16 cellular contexts compared by ENCODE assay signal in genomic region chr22:48700566-48701295, GRCh38.
DNase-seq lines count a peak whose midpoint lies in the region; ATAC-seq and TF ChIP-seq lines count a peak whose summit lies in the region.
"Had no signal": no experiment of that assay in that cellular context is flagged by ENCODE, and none has a peak within 500 bp of the region (broad histone marks: within the 10 kb centered on the region; RNA-seq: fewer than 3 reads in every experiment).

No MANE protein-coding gene starts in this region.

- H2BK15ac ChIP-seq in neuronal stem cell (ENCODE audit: low read length): no peak overlapping the region

- H3K23ac ChIP-seq in neuronal stem cell (ENCODE audit: low read depth, low read length, poor library complexity): no peak overlapping the region

- H3K27ac ChIP-seq in cingulate gyrus (ENCODE audit: low read depth, low read length) (peak overlapping the region; percentile 90), neuronal stem cell (replicated peaks; ENCODE audit: low read length) (no peak overlapping the region), spleen (no peak overlapping the region)
- H3K27ac ChIP-seq: adrenal gland, cardiac muscle cell had no signal

- no peaks in the 10 kb centered on the region for H3K4me1 Mint-ChIP-seq in HFFc6 (ENCODE audit: low read depth)
- H3K4me1 Mint-ChIP-seq: activated CD8-positive, alpha-beta memory T cell treated with anti-CD3 and anti-CD28 coated beads, Interleukin-2, amount 10 ng/mL, durations not matched to agents 7 days and 5 days had no signal

- TF ChIP-seq CTCF in HFFc6 (IDR thresholded peaks at IDR 0.05) (no peak), spleen (IDR thresholded peaks at IDR 0.05 in 8 of 11, conservative IDR thresholded peaks at IDR 0.05 in 3 of 11) (no peak)

- DNase-seq in DMS 273 treated with DMSO at 0.1 percent for 48 hours (lab: John Stamatoyannopoulos, UW): peak; percentile 1
- DNase-seq in NCI-H2171 (lab: John Stamatoyannopoulos, UW): peak; percentile 64
- DNase-seq in neuronal stem cell (ENCODE audit: low spot score): no peak
- no peak for DNase-seq in HFFc6
- DNase-seq in spleen: no peak
- DNase-seq: activated CD8-positive, alpha-beta memory T cell treated with anti-CD3 and anti-CD28 coated beads, Interleukin-2, amount 10 ng/mL, durations not matched to agents 7 days and 5 days; activated effector memory CD4-positive, alpha-beta T cell treated with Interleukin-2 at 50 U/mL for 16 hours; adrenal gland; IMR-90; kidney glomerular epithelial cell had no signal

- H2BK120ac ChIP-seq in neuronal stem cell (ENCODE audit: low read depth, low read length): peak overlapping the region; percentile 16

- TF ChIP-seq POLR2A in GM18505 (IDR thresholded peaks at IDR 0.05; ENCODE audit: borderline replicate concordance, extremely low read depth, insufficient read depth, insufficient read length) (no peak), spleen (IDR thresholded peaks at IDR 0.05) (no peak)

- peaks cover 21% of the 10 kb centered on the region for H3K79me1 ChIP-seq in neuronal stem cell (ENCODE audit: low read depth, low read length)

- no peak overlapping the region for H3K9ac ChIP-seq in neuronal stem cell (ENCODE audit: low read depth, low read length, poor library complexity)

- peaks cover 0 to 4% of the 10 kb centered on the region in 2 donors for H3K36me3 ChIP-seq in neuronal stem cell (replicated peaks in 1 of 2; ENCODE audit: control insufficient read depth in 2 of 2, insufficient read depth in 2 of 2, low read length in 2 of 2)
- H3K36me3 ChIP-seq in spleen: no peaks in the 10 kb centered on the region
- H3K36me3 ChIP-seq: adrenal gland, cardiac muscle cell had no signal

- H4K8ac ChIP-seq in neuronal stem cell (ENCODE audit: low read depth, low read length): no peak overlapping the region

- peaks cover 31 to 55% of the 10 kb centered on the region in 2 donors for H3K4me1 ChIP-seq in neuronal stem cell (ENCODE audit: control insufficient read depth in 2 of 2, insufficient read depth in 1 of 2, low read depth in 1 of 2, low read length in 2 of 2)
- H3K4me1 ChIP-seq in spleen: no peaks in the 10 kb centered on the region
- H3K4me1 ChIP-seq: adrenal gland had no signal

- H3K27ac Mint-ChIP-seq in HFFc6: no peak overlapping the region
- H3K27ac Mint-ChIP-seq: activated CD8-positive, alpha-beta memory T cell treated with anti-CD3 and anti-CD28 coated beads, Interleukin-2, amount 10 ng/mL, durations not matched to agents 7 days and 5 days; stimulated activated naive CD8-positive, alpha-beta T cell treated with anti-CD3 and anti-CD28 coated beads, Interleukin-15, Interleukin-2, amounts not matched to agents 100 ng/mL and 50 ng/mL, for 24 hours had no signal

- no peak overlapping the region for H3K4ac ChIP-seq in neuronal stem cell (ENCODE audit: low read length)

- peak overlapping the region; percentile 91 for H3K18ac ChIP-seq in neuronal stem cell (ENCODE audit: low read length)

- H3K9me3 ChIP-seq in neuronal stem cell (replicated peaks in 1 of 2; ENCODE audit: control insufficient read depth in 2 of 2, insufficient read depth in 1 of 2, low read depth in 1 of 2, low read length in 2 of 2): peaks cover 0 to 4% of the 10 kb centered on the region in 2 donors
- H3K9me3 ChIP-seq in spleen: no peaks in the 10 kb centered on the region
- H3K9me3 ChIP-seq: adrenal gland had no signal

- H3K9me3 Mint-ChIP-seq in HFFc6: peaks cover 45% of the 10 kb centered on the region
- H3K9me3 Mint-ChIP-seq: stimulated activated naive CD8-positive, alpha-beta T cell treated with anti-CD3 and anti-CD28 coated beads, Interleukin-15, Interleukin-2, amounts not matched to agents 100 ng/mL and 50 ng/mL, for 24 hours had no signal

- H3K4me2 ChIP-seq in neuronal stem cell (ENCODE audit: insufficient read depth, low read length, poor library complexity, severe bottlenecking): no peak overlapping the region

- no CpG with 5 or more reads among the region's 19 CpGs for WGBS in neuronal stem cell (ENCODE audit: extremely low coverage in 2 of 2, insufficient read length in 2 of 2, insufficient replicate concordance in 1 of 2), 2 donors
- WGBS in spleen, 5 donors: 76 to 86% (median 80%) methylated on average over 14 to 19 of the region's 19 CpGs

- H3K36me3 Mint-ChIP-seq in HFFc6 (ENCODE audit: low read depth): 0 out of 2 replicates have a peak, but pooled peaks cover 4% of the 10 kb centered on the region
- H3K36me3 Mint-ChIP-seq: activated CD8-positive, alpha-beta memory T cell treated with anti-CD3 and anti-CD28 coated beads, Interleukin-2, amount 10 ng/mL, durations not matched to agents 7 days and 5 days had no signal

- no peak overlapping the region for H3K4me3 Mint-ChIP-seq in HFFc6
- H3K4me3 Mint-ChIP-seq: activated CD8-positive, alpha-beta memory T cell treated with anti-CD3 and anti-CD28 coated beads, Interleukin-2, amount 10 ng/mL, durations not matched to agents 7 days and 5 days; stimulated activated naive CD8-positive, alpha-beta T cell treated with anti-CD3 and anti-CD28 coated beads, Interleukin-15, Interleukin-2, amounts not matched to agents 100 ng/mL and 50 ng/mL, for 24 hours had no signal

- no peak overlapping the region for H2BK12ac ChIP-seq in neuronal stem cell (ENCODE audit: low read length)

- H4K91ac ChIP-seq in neuronal stem cell (ENCODE audit: low read depth, low read length, poor library complexity): no peak overlapping the region

- H3K27me3 ChIP-seq in neuronal stem cell (ENCODE audit: control insufficient read depth in 3 of 3, insufficient read depth in 3 of 3, low read depth in 1 of 3, low read length in 3 of 3): peaks cover 0 to 2% (median 0%) of the 10 kb centered on the region in 3 experiments
- peaks cover 0 to 11% (median 0%) of the 10 kb centered on the region in 7 donors for H3K27me3 ChIP-seq in spleen (replicated peaks in 1 of 7)
- H3K27me3 ChIP-seq: adrenal gland, cardiac muscle cell had no signal

- peak overlapping the region; percentile 83 for H3K14ac ChIP-seq in neuronal stem cell (ENCODE audit: low read length)

- H2BK5ac ChIP-seq in neuronal stem cell (ENCODE audit: low read length): peak overlapping the region; percentile 46

- H2AK5ac ChIP-seq in neuronal stem cell (ENCODE audit: low read depth, low read length): peak overlapping the region; percentile 81

- intact Hi-C loops in spleen (cut with DNase I; ENCODE audit: low total_unique reads): no loop called here

- no peak for ATAC-seq in GM18505 (IDR thresholded peaks at IDR 0.05; ENCODE audit: unreplicated experiment)
- ATAC-seq in GM21576 (IDR thresholded peaks at IDR 0.05; ENCODE audit: unreplicated experiment): no peak
- ATAC-seq: activated CD8-positive, alpha-beta memory T cell treated with anti-CD3 and anti-CD28 coated beads, Interleukin-2, amount 10 ng/mL, durations not matched to agents 7 days and 5 days; right cardiac atrium had no signal

- H3K4me3 ChIP-seq in neuronal stem cell (ENCODE audit: low read length in 2 of 2): no peak overlapping the region
- H3K4me3 ChIP-seq in spleen: no peak overlapping the region
- H3K4me3 ChIP-seq: adrenal gland, cardiac muscle cell had no signal

- H3K27me3 Mint-ChIP-seq in HFFc6 (ENCODE audit: insufficient read depth): no peaks in the 10 kb centered on the region; the same call in 1 of the 2 replicates
- H3K27me3 Mint-ChIP-seq: activated CD8-positive, alpha-beta memory T cell treated with anti-CD3 and anti-CD28 coated beads, Interleukin-2, amount 10 ng/mL, durations not matched to agents 7 days and 5 days; stimulated activated naive CD8-positive, alpha-beta T cell treated with anti-CD3 and anti-CD28 coated beads, Interleukin-15, Interleukin-2, amounts not matched to agents 100 ng/mL and 50 ng/mL, for 24 hours had no signal

- no peak overlapping the region for H2AFZ ChIP-seq in neuronal stem cell (ENCODE audit: low read length)

Comparison
In these comparisons a context has a peak if more than half of its experiments do, and no peak if none do; other contexts are left out.
1. DNase-seq: peak in DMS 273 treated with DMSO at 0.1 percent for 48 hours (single experiment) and NCI-H2171 (single experiment); none in neuronal stem cell (single experiment), HFFc6 (single experiment) and spleen (single experiment).